ENCODE assay signal across 17 cellular contexts in the genomic region with DNA sequence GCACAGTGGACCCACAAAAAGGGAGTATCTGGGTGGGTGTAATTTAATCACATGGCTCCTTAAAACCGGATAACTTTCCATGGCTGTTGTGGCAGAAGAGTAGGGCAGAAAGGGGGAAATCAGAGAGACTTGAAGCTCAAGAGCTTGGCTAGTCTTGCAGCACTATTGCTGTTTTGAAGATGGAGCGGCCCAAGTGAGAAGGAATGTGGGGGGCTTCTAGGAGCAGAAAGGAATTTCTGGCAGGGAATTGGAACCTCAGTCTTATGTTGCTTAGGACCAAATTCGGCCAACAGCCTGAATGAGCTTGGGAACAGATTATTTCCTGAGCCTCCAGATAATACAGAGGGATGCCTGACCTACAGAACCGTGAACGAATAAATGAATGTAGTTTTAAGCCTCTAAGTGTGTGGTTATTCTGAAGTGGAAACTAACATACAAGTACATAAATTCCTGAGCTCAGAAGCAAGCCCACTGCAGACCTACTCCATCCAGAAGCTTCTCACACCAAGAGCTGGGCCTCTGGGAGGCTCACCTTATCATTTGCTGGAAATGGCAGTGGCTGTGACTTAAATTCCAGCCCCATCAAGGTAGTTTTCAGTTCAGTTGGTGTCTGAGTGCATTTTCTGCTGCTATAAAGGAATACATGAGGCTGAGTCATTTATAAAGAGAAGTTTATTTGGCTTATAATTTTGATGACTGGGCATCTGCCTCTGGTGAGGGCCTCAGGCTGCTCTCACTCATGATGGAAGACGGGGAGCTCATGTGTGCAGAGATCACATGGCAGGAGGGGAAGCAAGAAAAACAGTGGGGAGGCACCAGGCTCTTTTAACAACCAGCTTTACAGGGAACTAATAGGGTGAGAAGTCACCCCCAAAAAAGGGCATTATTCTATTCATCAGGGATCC. TPM values are rescaled to one million over a fixed set of nuclear protein-coding genes. Genes with fewer than 3 reads are reported as not detected.
DNase-seq lines count a peak whose midpoint lies in the region; ATAC-seq, FAIRE-seq and TF ChIP-seq lines count a peak whose summit lies in the region.
"Had no signal": no experiment of that assay in that cellular context is flagged by ENCODE, and none has a peak within 500 bp of the region (broad histone marks: within the 10 kb centered on the region; RNA-seq: fewer than 3 reads in every experiment).

No MANE protein-coding gene starts in this region.

- H3K36me3 ChIP-seq in GM23338 (ENCODE audit: insufficient read depth) (no peaks in the 10 kb centered on the region), tibial artery (no peaks in the 10 kb centered on the region)
- H3K36me3 ChIP-seq: BE2C had no signal

- H3K27ac Mint-ChIP-seq in GM23338 (no peak overlapping the region), T-helper 17 cell (no peak overlapping the region), nephron (peak overlapping the region; percentile 16 to 76 (median 36))
- H3K27ac Mint-ChIP-seq: CD4-positive, alpha-beta memory T cell had no signal

- H3K9me3 Mint-ChIP-seq in GM23338, result no peaks in the 10 kb centered on the region
- H3K9me3 Mint-ChIP-seq in nephron, result no peaks in the 10 kb centered on the region
- H3K9me3 Mint-ChIP-seq: CD4-positive, alpha-beta memory T cell had no signal

- H3K4me2 ChIP-seq in GM23338, result no peak overlapping the region

- H3K79me2 ChIP-seq in GM23338 (replicated peaks; ENCODE audit: insufficient read depth), result no peaks in the 10 kb centered on the region

- H3K4me1 ChIP-seq in GM23338 (ENCODE audit: insufficient read depth) (no peaks in the 10 kb centered on the region), tibial artery (no peaks in the 10 kb centered on the region)

- H3K4me1 Mint-ChIP-seq in GM23338, result peaks cover 7% of the 10 kb centered on the region; the same call in 2 of the 3 replicates
- peaks cover 26% of the 10 kb centered on the region for H3K4me1 Mint-ChIP-seq in T-helper 17 cell
- H3K4me1 Mint-ChIP-seq in nephron, result peaks cover 33% of the 10 kb centered on the region

- peak; percentile 65 for DNase-seq in GM23338 (ENCODE audit: low spot score)
- no peak for DNase-seq in T-helper 17 cell
- DNase-seq in tibial artery, result no peak
- no peak for DNase-seq in GM03348 (ENCODE audit: low spot score)
- DNase-seq: CD4-positive, alpha-beta memory T cell; DND-41; GDM1; H7 had no signal

- no peak overlapping the region for H2AFZ ChIP-seq in GM23338

- intact Hi-C loops in tibial artery (cut with DNase I; ENCODE audit: low total_unique reads), result no loop called here

- ATAC-seq in GM23338, result no peak
- no peak for ATAC-seq in T-helper 17 cell
- no peak for ATAC-seq in HG02884 (IDR thresholded peaks at IDR 0.05; ENCODE audit: unreplicated experiment)
- no peak for ATAC-seq in HG02981 (IDR thresholded peaks at IDR 0.05; ENCODE audit: unreplicated experiment)
- ATAC-seq: K562 had no signal

- H3F3A ChIP-seq in GM23338 (replicated peaks; ENCODE audit: low read depth), result no peaks in the 10 kb centered on the region

- peaks cover 7% of the 10 kb centered on the region; the same call in 1 of the 2 replicates for H3K9me2 ChIP-seq in GM23338 (ENCODE audit: insufficient read depth)

- no peaks in the 10 kb centered on the region for H3K9me3 ChIP-seq in T-helper 17 cell (ENCODE audit: control insufficient read depth, low read length, poor library complexity, severe bottlenecking)
- no peaks in the 10 kb centered on the region for H3K9me3 ChIP-seq in tibial artery
- H3K9me3 ChIP-seq: BE2C had no signal

- peak; percentile 81 for FAIRE-seq in islet of Langerhans (lab: Jason Lieb, UNC)
- FAIRE-seq: A204.1, K562 had no signal

- peaks cover 4% of the 10 kb centered on the region for H3K27me3 Mint-ChIP-seq in GM23338 (ENCODE audit: insufficient read depth, low read depth, poor library complexity)
- peaks cover 66% of the 10 kb centered on the region for H3K27me3 Mint-ChIP-seq in T-helper 17 cell
- peaks cover 10% of the 10 kb centered on the region for H3K27me3 Mint-ChIP-seq in nephron (ENCODE audit: low read depth)

- H3K27me3 ChIP-seq in GM23338 (ENCODE audit: insufficient read depth) (no peaks in the 10 kb centered on the region), tibial artery (peaks cover 0 to 3% of the 10 kb centered on the region in 2 donors)

- no peaks in the 10 kb centered on the region for H4K20me1 ChIP-seq in GM23338 (replicated peaks; ENCODE audit: insufficient read depth)

- H3K4me3 ChIP-seq in GM23338, result no peak overlapping the region
- H3K4me3 ChIP-seq in tibial artery, result no peak overlapping the region
- H3K4me3 ChIP-seq: K562 had no signal

- H3K27ac ChIP-seq in GM23338 (ENCODE audit: low read depth) (no peak overlapping the region), tibial artery (no peak overlapping the region)
- H3K27ac ChIP-seq: C4-2B had no signal

- no peak for TF ChIP-seq CTCF in GM23338 (conservative IDR thresholded peaks at IDR 0.05; ENCODE audit: low read depth in 2 of 2)
- TF ChIP-seq CTCF in nephron (IDR thresholded peaks at IDR 0.05; ENCODE audit: unreplicated experiment in 3 of 3), result no peak
- no peak for TF ChIP-seq CTCF in tibial artery (IDR thresholded peaks at IDR 0.05)

- H3K4me3 Mint-ChIP-seq in GM23338 (no peak overlapping the region), T-helper 17 cell (peak overlapping the region; percentile 5), nephron (no peak overlapping the region)
- H3K4me3 Mint-ChIP-seq: CD4-positive, alpha-beta memory T cell had no signal

- H3K36me3 Mint-ChIP-seq in GM23338 (ENCODE audit: low read depth) (no peaks in the 10 kb centered on the region), T-helper 17 cell (ENCODE audit: low read depth) (no peaks in the 10 kb centered on the region), nephron (ENCODE audit: low read depth) (no peaks in the 10 kb centered on the region)
- H3K36me3 Mint-ChIP-seq: CD4-positive, alpha-beta memory T cell had no signal

TF ChIP-seq in GM23338, 12 proteins besides CTCF, POLR2A, EP300 and RAD21 (continues in another document):
- TF ChIP-seq JUNB (IDR thresholded peaks at IDR 0.05; ENCODE audit: unreplicated experiment) (no peak), ZNF114 (CRISPR knock-in tag; IDR thresholded peaks at IDR 0.05) (no peak), CREB1 (CRISPR knock-in tag; IDR thresholded peaks at IDR 0.05; ENCODE audit: low read depth) (no peak), POLR2AphosphoS5 (IDR thresholded peaks at IDR 0.05; ENCODE audit: low read depth) (no peak), EZH2 (IDR thresholded peaks at IDR 0.05; ENCODE audit: low read depth, unreplicated experiment) (no peak), STAT1 (IDR thresholded peaks at IDR 0.05; ENCODE audit: unreplicated experiment) (no peak), ZNF331 (CRISPR knock-in tag; IDR thresholded peaks at IDR 0.05; ENCODE audit: low read depth) (no peak)
- TF ChIP-seq, protein P1, sequence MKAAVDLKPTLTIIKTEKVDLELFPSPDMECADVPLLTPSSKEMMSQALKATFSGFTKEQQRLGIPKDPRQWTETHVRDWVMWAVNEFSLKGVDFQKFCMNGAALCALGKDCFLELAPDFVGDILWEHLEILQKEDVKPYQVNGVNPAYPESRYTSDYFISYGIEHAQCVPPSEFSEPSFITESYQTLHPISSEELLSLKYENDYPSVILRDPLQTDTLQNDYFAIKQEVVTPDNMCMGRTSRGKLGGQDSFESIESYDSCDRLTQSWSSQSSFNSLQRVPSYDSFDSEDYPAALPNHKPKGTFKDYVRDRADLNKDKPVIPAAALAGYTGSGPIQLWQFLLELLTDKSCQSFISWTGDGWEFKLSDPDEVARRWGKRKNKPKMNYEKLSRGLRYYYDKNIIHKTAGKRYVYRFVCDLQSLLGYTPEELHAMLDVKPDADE (IDR thresholded peaks at IDR 0.05), result no peak

RNA-seq across cellular contexts. Expression of a gene that starts 15.3 kb away (rescaled TPM):
- total RNA-seq in GM23338 (2014; rRNA removed; shearing (Covaris generic)), result not detected in 2 replicates
- not detected in 2 replicates for polyA plus RNA-seq in GM23338 (2016; fragmentation: Nextera tagmentation; extraction: Ambion mirVana)
- not detected for total RNA-seq in T-helper 17 cell
- total RNA-seq: CD4-positive, alpha-beta memory T cell; H7; K562 had no signal
- polyA plus RNA-seq: AG04450; CD4-positive, alpha-beta memory T cell; K562 had no signal

RNA-seq across cellular contexts. Expression of a gene that starts 37.3 kb away (rescaled TPM):
- 1.7 and 2.9 TPM in 2 replicates for total RNA-seq in GM23338 (2014; rRNA removed; shearing (Covaris generic))
- 1.9 and 2.5 TPM in 2 replicates for polyA plus RNA-seq in GM23338 (2016; fragmentation: Nextera tagmentation; extraction: Ambion mirVana)
- total RNA-seq in T-helper 17 cell, result under 1 TPM in 1 of 2 donors, not detected in 1; 0.50 TPM
- total RNA-seq: K562 had no signal

Comparison
In these comparisons a context has a peak if more than half of its experiments do, and no peak if none do; other contexts are left out.
1. H3K27ac Mint-ChIP-seq: peak in nephron (3 of 3); none in GM23338 (single experiment) and T-helper 17 cell (single experiment).